Comparison of ENCODE assay signal across 11 cellular contexts in the genomic region with DNA sequence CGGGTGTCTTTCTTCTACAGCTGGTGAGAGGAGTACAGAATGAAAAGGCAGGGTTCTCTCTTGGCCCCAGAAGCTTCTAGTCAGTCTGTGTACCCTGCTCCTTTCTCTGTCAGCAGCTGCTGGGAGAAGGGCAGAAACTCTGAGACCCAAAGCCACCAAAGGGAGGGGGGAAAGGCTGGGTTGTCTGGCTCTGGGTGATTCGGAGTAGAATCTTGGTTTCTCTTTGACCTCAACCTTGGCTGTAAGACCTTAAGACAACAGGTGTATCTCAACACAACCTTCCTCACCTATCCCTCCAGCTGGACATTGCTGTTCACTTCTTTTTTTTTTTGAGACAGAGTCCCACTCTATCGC. TPM values are rescaled to one million over a fixed set of nuclear protein-coding genes. Genes with fewer than 3 reads are reported as not detected.
DNase-seq lines count a peak whose midpoint lies in the region; ATAC-seq and TF ChIP-seq lines count a peak whose summit lies in the region.
"Had no signal": no experiment of that assay in that cellular context is flagged by ENCODE, and none has a peak within 500 bp of the region (broad histone marks: within the 10 kb centered on the region; RNA-seq: fewer than 3 reads in every experiment).

No MANE protein-coding gene starts in this region.

- H3K18ac ChIP-seq in mesendoderm (ENCODE audit: low read length) = no peak overlapping the region

- TF ChIP-seq CTCF in right atrium auricular region (IDR thresholded peaks at IDR 0.05) (no peak), nephron progenitor cell (IDR thresholded peaks at IDR 0.05) (no peak), uterus (IDR thresholded peaks at IDR 0.05) (no peak), omental fat pad (IDR thresholded peaks at IDR 0.05) (no peak)

- peaks cover 91% of the 10 kb centered on the region for H3K4me1 Mint-ChIP-seq in nephron progenitor cell

- H3K4ac ChIP-seq in mesendoderm (ENCODE audit: low read depth, low read length) = no peak overlapping the region

- WGBS in mesendoderm (ENCODE audit: extremely low coverage, insufficient coverage, low lambda C conversion rate) = no CpG with 5 or more reads among the region's 3 CpGs

- no peaks in the 10 kb centered on the region for H3K36me3 ChIP-seq in right atrium auricular region
- no peaks in the 10 kb centered on the region for H3K36me3 ChIP-seq in uterus
- no peaks in the 10 kb centered on the region for H3K36me3 ChIP-seq in mesendoderm (ENCODE audit: control insufficient read depth, insufficient read depth, low read length)

- no peaks in the 10 kb centered on the region for H3K79me2 ChIP-seq in mesendoderm (ENCODE audit: control insufficient read depth, insufficient read depth, low read length)

- H3K9ac ChIP-seq in mesendoderm (ENCODE audit: low read length) = no peak overlapping the region

- H3K4me2 ChIP-seq in mesendoderm (ENCODE audit: low read length) = no peak overlapping the region

- H2BK15ac ChIP-seq in mesendoderm (replicated peaks; ENCODE audit: low read depth) = no peak overlapping the region

- intact Hi-C loops in cardiac septum (cut with DNase I) (no loop called here), uterus (cut with DNase I; ENCODE audit: low total_unique reads) (no loop called here)

- H3K4me3 Mint-ChIP-seq in nephron progenitor cell = no peak overlapping the region

- no peak for ATAC-seq in omental fat pad (ENCODE audit: low FRiP score)

- H2AK5ac ChIP-seq in mesendoderm (ENCODE audit: low read length) = no peak overlapping the region

- H3K27me3 Mint-ChIP-seq in nephron progenitor cell (ENCODE audit: low read depth, poor library complexity) = peaks cover 12% of the 10 kb centered on the region

- H3K9me3 ChIP-seq in right atrium auricular region = no peaks in the 10 kb centered on the region
- H3K9me3 ChIP-seq in uterus = no peaks in the 10 kb centered on the region

- H3K27me3 ChIP-seq in right atrium auricular region = no peaks in the 10 kb centered on the region
- no peaks in the 10 kb centered on the region for H3K27me3 ChIP-seq in uterus
- H3K27me3 ChIP-seq in mesendoderm (ENCODE audit: insufficient read depth, low read length, poor library complexity) = no peaks in the 10 kb centered on the region

- H2BK5ac ChIP-seq in mesendoderm (ENCODE audit: low read length) = no peak overlapping the region

- H3K9me3 Mint-ChIP-seq in nephron progenitor cell = no peaks in the 10 kb centered on the region

- H3K79me1 ChIP-seq in mesendoderm (ENCODE audit: low read length) = no peaks in the 10 kb centered on the region

- no peak overlapping the region for H4K8ac ChIP-seq in mesendoderm (ENCODE audit: low read depth, low read length)

- H2BK120ac ChIP-seq in mesendoderm (ENCODE audit: low read depth, low read length) = no peak overlapping the region

- TF ChIP-seq POLR2A in uterus (IDR thresholded peaks at IDR 0.05) = no peak

- H4K5ac ChIP-seq in mesendoderm (ENCODE audit: low read length) = no peak overlapping the region

- H3K4me1 ChIP-seq in right atrium auricular region (peaks cover 0 to 72% of the 10 kb centered on the region in 2 donors), uterus (peaks cover 42 to 44% of the 10 kb centered on the region in 2 donors), mesendoderm (ENCODE audit: control insufficient read depth, low read depth, low read length) (peaks cover 14% of the 10 kb centered on the region)

- H3K27ac ChIP-seq in right atrium auricular region (peak overlapping the region; percentile 90 to 97), caudate nucleus (ENCODE audit: low read depth, low read length) (peak overlapping the region; percentile 52), uterus (peak overlapping the region; percentile 90 to 99), mesendoderm (ENCODE audit: low read depth, low read length) (no peak overlapping the region)

- H3K23ac ChIP-seq in mesendoderm (ENCODE audit: low read length) = no peak overlapping the region

- peak overlapping the region; percentile 9 for H3K27ac Mint-ChIP-seq in nephron progenitor cell

- DNase-seq in right atrium auricular region (ENCODE audit: low spot score) (no peak), cardiac septum (ENCODE audit: low spot score) (no peak), caudate nucleus (lab: John Stamatoyannopoulos, UW) (no peak), nephron progenitor cell (no peak), uterus (peak in 1 of 2 donors; percentile 13), omental fat pad (ENCODE audit: low spot score) (no peak), mesendoderm (no peak), NCI-H2196 treated with DMSO at 0.1 percent for 48 hours (lab: John Stamatoyannopoulos, UW; ENCODE audit: unreplicated experiment) (no peak)
- DNase-seq: activated CD4-positive, alpha-beta T cell treated with anti-CD3 and anti-CD28 coated beads for 4 hours; NCI-H2029 treated with DMSO at 0.1 percent for 48 hours; stimulated activated CD4-positive, alpha-beta T cell treated with anti-CD3 and anti-CD28 coated beads, Interleukin-4, amount 100 ng/mL, for 1 hour had no signal

- no peak overlapping the region for H3K4me3 ChIP-seq in right atrium auricular region
- H3K4me3 ChIP-seq in uterus = no peak overlapping the region
- no peak overlapping the region for H3K4me3 ChIP-seq in mesendoderm (ENCODE audit: low read length)

- no peak overlapping the region for H3K56ac ChIP-seq in mesendoderm (ENCODE audit: low read length)

- no peaks in the 10 kb centered on the region for H3K36me3 Mint-ChIP-seq in nephron progenitor cell (ENCODE audit: low read depth)

RNA-seq across cellular contexts. Expression of a gene that starts 3.3 kb away (rescaled TPM):
- total RNA-seq in right atrium auricular region (1 to 10 TPM; 8.3 to 9.9 TPM), cardiac septum (25.8 TPM), uterus (10 to 100 TPM in 1 of 4 donors, 1 to 10 TPM in 3; 2.0 to 92.1 (median 4.7) TPM), omental fat pad (1 to 10 TPM; 3.1 to 9.3 (median 7.0) TPM)
- polyA plus RNA-seq in mesendoderm (2013, experiment 1 of 2) = 2.3 TPM
- polyA plus RNA-seq in mesendoderm (2013, experiment 2 of 2) = 2.5 TPM

RNA-seq across cellular contexts. Expression of a gene that starts 18.1 kb away (rescaled TPM):
- 10 to 100 TPM; 42.2 to 52.5 TPM for total RNA-seq in right atrium auricular region
- 53.7 TPM for total RNA-seq in cardiac septum
- 100 to 1,000 TPM in 1 of 4 donors, 10 to 100 TPM in 3; 51.0 to 151 (median 77.6) TPM for total RNA-seq in uterus
- 100 to 1,000 TPM in 1 of 4 donors, 10 to 100 TPM in 3; 50.2 to 139 (median 61.9) TPM for total RNA-seq in omental fat pad
- 40.3 TPM for polyA plus RNA-seq in mesendoderm (2013, experiment 1 of 2)
- polyA plus RNA-seq in mesendoderm (2013, experiment 2 of 2) = 40.9 TPM

RNA-seq across cellular contexts. Expression of a gene that starts 36.6 kb away (rescaled TPM):
- total RNA-seq in right atrium auricular region (10 to 100 TPM; 26.0 to 35.5 TPM), cardiac septum (54.8 TPM), uterus (100 to 1,000 TPM in 2 of 4 donors, 10 to 100 TPM in 2; 33.2 to 166 (median 91.3) TPM), omental fat pad (10 to 100 TPM; 36.6 to 77.6 (median 51.1) TPM)
- 77.1 TPM for polyA plus RNA-seq in mesendoderm (2013, experiment 1 of 2)
- 77.4 TPM for polyA plus RNA-seq in mesendoderm (2013, experiment 2 of 2)

RNA-seq across cellular contexts. Expression of a gene that starts 41.0 kb away (rescaled TPM):
- total RNA-seq in right atrium auricular region (10 to 100 TPM; 60.3 to 69.0 TPM), cardiac septum (66.8 TPM), uterus (100 to 1,000 TPM in 1 of 4 donors, 10 to 100 TPM in 3; 19.7 to 124 (median 63.1) TPM), omental fat pad (10 to 100 TPM; 35.7 to 87.2 (median 55.2) TPM)
- polyA plus RNA-seq in mesendoderm (2013, experiment 1 of 2) = 2.5 TPM
- polyA plus RNA-seq in mesendoderm (2013, experiment 2 of 2) = 2.9 TPM

RNA-seq across cellular contexts. Expression of a gene that starts 49.5 kb away (rescaled TPM):
- total RNA-seq in right atrium auricular region (10 to 100 TPM; 44.2 to 44.7 TPM), cardiac septum (56.4 TPM), uterus (100 to 1,000 TPM in 1 of 4 donors, 10 to 100 TPM in 3; 17.6 to 111 (median 44.7) TPM), omental fat pad (10 to 100 TPM; 40.0 to 53.6 (median 49.2) TPM)
- 54.7 TPM for polyA plus RNA-seq in mesendoderm (2013, experiment 1 of 2)
- 54.0 TPM for polyA plus RNA-seq in mesendoderm (2013, experiment 2 of 2)
